ENCODE assay signal across 17 cellular contexts in genomic region chr6:118621799-118622470, GRCh38. TPM values are rescaled to one million over a fixed set of nuclear protein-coding genes. Genes with fewer than 3 reads are reported as not detected.
A peak's percentile ranks its signal among the peaks of the same experiment; 100 is the strongest.
DNase-seq lines count a peak whose midpoint lies in the region; ATAC-seq and TF ChIP-seq lines count a peak whose summit lies in the region.
"Had no signal": no experiment of that assay in that cellular context is flagged by ENCODE, and none has a peak within 500 bp of the region (broad histone marks: within the 10 kb centered on the region; RNA-seq: fewer than 3 reads in every experiment).

No MANE protein-coding gene starts in this region.

- no peak for DNase-seq in left ventricle myocardium inferior
- DNase-seq in left cardiac atrium, result no peak
- DNase-seq in effector memory CD8-positive, alpha-beta T cell, result no peak
- no peak for DNase-seq in DMS53 (lab: John Stamatoyannopoulos, UW)
- DNase-seq in NCI-H1048 (lab: John Stamatoyannopoulos, UW), result no peak
- DNase-seq: DND-41, NCI-H1417 treated with DMSO at 0.1 percent for 48 hours, NCI-H1930, NCI-H226, NCI-H524, NCI-H82, SIG-M5 had no signal

- H3K4me1 ChIP-seq in left ventricle myocardium inferior, result peaks cover 37% of the 10 kb centered on the region
- H3K4me1 ChIP-seq in Loucy (ENCODE audit: insufficient read depth, low read length, poor library complexity, severe bottlenecking), result peaks cover 21% of the 10 kb centered on the region
- H3K4me1 ChIP-seq in skeletal muscle tissue (ENCODE audit: control insufficient read depth in 3 of 3, insufficient read depth in 3 of 3, low read length in 3 of 3), result peaks cover 26 to 58% (median 35%) of the 10 kb centered on the region in 3 donors

- H4K20me1 ChIP-seq in Loucy (ENCODE audit: insufficient read depth, low read length, poor library complexity, severe bottlenecking), result peaks cover 5% of the 10 kb centered on the region

- no peaks in the 10 kb centered on the region for H3K9me3 Mint-ChIP-seq in effector memory CD8-positive, alpha-beta T cell

- no peak for ATAC-seq in left cardiac atrium
- no peak for ATAC-seq in effector memory CD8-positive, alpha-beta T cell (replicated peaks)
- ATAC-seq in HG02623 (IDR thresholded peaks at IDR 0.05; ENCODE audit: unreplicated experiment), result no peak
- ATAC-seq: K562 had no signal

- H3K27ac ChIP-seq in left ventricle myocardium inferior (replicated peaks) (peak overlapping the region; percentile 42), skeletal muscle tissue (ENCODE audit: low read depth, low read length) (peak overlapping the region; percentile 10)
- H3K27ac ChIP-seq: BLaER1 treated with 17β-estradiol and CSF1 and Interleukin-3, amounts not matched to agents 10 nM and 100 nM had no signal

- H3K27me3 ChIP-seq in left ventricle myocardium inferior (ENCODE audit: low read depth) (no peaks in the 10 kb centered on the region), Loucy (ENCODE audit: insufficient read depth, low read length, poor library complexity, severe bottlenecking) (no peaks in the 10 kb centered on the region), skeletal muscle tissue (ENCODE audit: control insufficient read depth in 3 of 3, insufficient read depth in 3 of 3, low read length in 3 of 3) (no peaks in the 10 kb centered on the region)
- H3K27me3 ChIP-seq: BLaER1 treated with 17β-estradiol and CSF1 and Interleukin-3, amounts not matched to agents 10 nM and 100 nM had no signal

- no peaks in the 10 kb centered on the region for H3F3A ChIP-seq in Loucy (ENCODE audit: low read depth)

- H3K9me3 ChIP-seq in left ventricle myocardium inferior (replicated peaks) (peaks cover 10% of the 10 kb centered on the region), Loucy (ENCODE audit: insufficient read depth, low read depth, low read length) (peaks cover 14% of the 10 kb centered on the region; the same call in 1 of the 2 replicates), skeletal muscle tissue (ENCODE audit: control insufficient read depth in 3 of 3, low read length in 3 of 3) (peaks cover 0 to 4% (median 0%) of the 10 kb centered on the region in 3 donors)

- no peak overlapping the region for H3K4me3 Mint-ChIP-seq in effector memory CD8-positive, alpha-beta T cell

- H3K79me2 ChIP-seq in Loucy (ENCODE audit: insufficient read depth, low read length), result peaks cover 100% of the 10 kb centered on the region

- peaks cover 15% of the 10 kb centered on the region for H3K36me3 Mint-ChIP-seq in effector memory CD8-positive, alpha-beta T cell (ENCODE audit: insufficient read depth)

- peak overlapping the region; percentile 44 for H3K4me2 ChIP-seq in Loucy (ENCODE audit: low read depth, low read length, poor library complexity, severe bottlenecking)

- no peaks in the 10 kb centered on the region for H3K27me3 Mint-ChIP-seq in effector memory CD8-positive, alpha-beta T cell

- intact Hi-C loops in left ventricle myocardium inferior (cut with micrococcal nuclease) (no loop called here), left cardiac atrium (cut with DNase I) (no loop called here)

- peaks cover 37 to 47% of the 10 kb centered on the region in 2 donors for H3K4me1 Mint-ChIP-seq in effector memory CD8-positive, alpha-beta T cell (ENCODE audit: low read depth in 2 of 2)

- TF ChIP-seq CTCF in left ventricle myocardium inferior (IDR thresholded peaks at IDR 0.05; ENCODE audit: borderline replicate concordance) (no peak), Loucy (conservative IDR thresholded peaks at IDR 0.05; ENCODE audit: low read length) (no peak)

- peak overlapping the region; percentile 39 to 54 for H3K27ac Mint-ChIP-seq in effector memory CD8-positive, alpha-beta T cell

- H3K9me2 ChIP-seq in Loucy (replicated peaks; ENCODE audit: low read depth, low read length), result no peaks in the 10 kb centered on the region

- H3K36me3 ChIP-seq in left ventricle myocardium inferior (no peaks in the 10 kb centered on the region), Loucy (ENCODE audit: insufficient read depth, low read length) (peaks cover 29% of the 10 kb centered on the region), skeletal muscle tissue (ENCODE audit: control insufficient read depth in 3 of 3, insufficient read depth in 3 of 3, low read length in 3 of 3) (no peaks in the 10 kb centered on the region)

- H3K4me3 ChIP-seq in left ventricle myocardium inferior (no peak overlapping the region), Loucy (ENCODE audit: low read length, poor library complexity, severe bottlenecking) (no peak overlapping the region), skeletal muscle tissue (ENCODE audit: low read length in 3 of 3) (no peak overlapping the region)
- H3K4me3 ChIP-seq: BLaER1 treated with 17β-estradiol and CSF1 and Interleukin-3, amounts not matched to agents 10 nM and 100 nM; K562 had no signal

- H2AFZ ChIP-seq in Loucy (ENCODE audit: low read length), result no peak overlapping the region

- no peak overlapping the region for H3K9ac ChIP-seq in Loucy (ENCODE audit: low read depth, low read length, poor library complexity, severe bottlenecking)
- H3K9ac ChIP-seq in skeletal muscle tissue (ENCODE audit: low read depth in 1 of 3, low read length in 3 of 3), result no peak overlapping the region
- H3K9ac ChIP-seq: BLaER1 treated with 17β-estradiol and CSF1 and Interleukin-3, amounts not matched to agents 10 nM and 100 nM had no signal

RNA-seq across cellular contexts. Expression of gene CEP85L, which starts 29.5 kb away (rescaled TPM):
- total RNA-seq in left ventricle myocardium inferior (11.5 TPM), left cardiac atrium (1 to 10 TPM; 8.5 TPM), skeletal muscle tissue (42.3 TPM)
